Comparison of ENCODE assay signal across 8 cellular contexts in genomic region chr4:88320174-88320779, GRCh38. TPM values are rescaled to one million over a fixed set of nuclear protein-coding genes. Genes with fewer than 3 reads are reported as not detected.
DNase-seq lines count a peak whose midpoint lies in the region; ATAC-seq, FAIRE-seq and TF ChIP-seq lines count a peak whose summit lies in the region.

No MANE protein-coding gene starts in this region.

- no peaks in the 10 kb centered on the region for H3K36me3 ChIP-seq in HUES64 (ENCODE audit: insufficient read depth, low read length)
- no peaks in the 10 kb centered on the region for H3K36me3 ChIP-seq in fibroblast of lung (ENCODE audit: control insufficient read depth, insufficient read depth, low read length)
- no peaks in the 10 kb centered on the region for H3K36me3 ChIP-seq in effector memory CD4-positive, alpha-beta T cell (ENCODE audit: control insufficient read depth, insufficient read depth, low read length)

- H3K9me3 ChIP-seq in HUES64 (ENCODE audit: insufficient read depth, low read depth, low read length) (no peaks in the 10 kb centered on the region), fibroblast of lung (ENCODE audit: control insufficient read depth, insufficient read depth, low read depth, low read length) (no peaks in the 10 kb centered on the region)
- H3K9me3 ChIP-seq in effector memory CD4-positive, alpha-beta T cell (ENCODE audit: control insufficient read depth, low read length) = no peaks in the 10 kb centered on the region

- TF ChIP-seq CTCF in GM12865 (IDR thresholded peaks at IDR 0.05; ENCODE audit: insufficient read depth, low read depth, low read length, missing control alignments) = no peak
- no peak for TF ChIP-seq CTCF in fibroblast of lung (conservative IDR thresholded peaks at IDR 0.05 in 1 of 2, IDR thresholded peaks at IDR 0.05 in 1 of 2; ENCODE audit: low read depth in 1 of 2, low read length in 2 of 2)

- H3K79me2 ChIP-seq in fibroblast of lung (ENCODE audit: control insufficient read depth, insufficient read depth, low read length) = no peaks in the 10 kb centered on the region

- H4K20me1 ChIP-seq in fibroblast of lung (ENCODE audit: control insufficient read depth, extremely low read depth, insufficient read depth, low read length) = no peaks in the 10 kb centered on the region

- H3K9ac ChIP-seq in HUES64 (ENCODE audit: low read depth, low read length) (0 out of 2 replicates have a peak overlapping the region, but pooled peaks have one; percentile 5), fibroblast of lung (ENCODE audit: insufficient read depth, low read length) (no peak overlapping the region)

- ATAC-seq in GM21529 (IDR thresholded peaks at IDR 0.05; ENCODE audit: unreplicated experiment) (peak; percentile 50), left lobe of liver (no peak)

- no peak overlapping the region for H2AFZ ChIP-seq in fibroblast of lung (ENCODE audit: low read length)

- peak overlapping the region; percentile 56 for H3K4me3 ChIP-seq in GM12865 (ENCODE audit: low read depth, low read length)
- peak overlapping the region; percentile 17; the same call in 1 of the 2 replicates for H3K4me3 ChIP-seq in HUES64 (ENCODE audit: low read length)
- H3K4me3 ChIP-seq in fibroblast of lung (replicated peaks in 1 of 4; ENCODE audit: control extremely low read depth in 1 of 4, insufficient read depth in 1 of 4, low read depth in 3 of 4, low read length in 4 of 4) = no peak overlapping the region
- H3K4me3 ChIP-seq in effector memory CD4-positive, alpha-beta T cell (ENCODE audit: insufficient read depth, low read depth, low read length, poor library complexity, severe bottlenecking) = no peak overlapping the region

- WGBS in HUES64 = no CpG with 5 or more reads among the region's 1 CpG

- H3K4me2 ChIP-seq in fibroblast of lung (ENCODE audit: extremely low read depth, insufficient read depth, low read length) = no peak overlapping the region

- H3K4me1 ChIP-seq in HUES64 (ENCODE audit: insufficient read depth, low read length) (peaks cover 17% of the 10 kb centered on the region), fibroblast of lung (ENCODE audit: control insufficient read depth, extremely low read depth, insufficient read depth, low read length) (no peaks in the 10 kb centered on the region)
- peaks cover 4% of the 10 kb centered on the region for H3K4me1 ChIP-seq in effector memory CD4-positive, alpha-beta T cell (ENCODE audit: control insufficient read depth, insufficient read depth, low read length, poor library complexity, severe bottlenecking)

- peak overlapping the region; percentile 76 for H3K27ac ChIP-seq in HUES64 (ENCODE audit: low read depth, low read length)
- no peak overlapping the region for H3K27ac ChIP-seq in fibroblast of lung (ENCODE audit: insufficient read depth, low read length)
- H3K27ac ChIP-seq in effector memory CD4-positive, alpha-beta T cell (ENCODE audit: insufficient read depth, low read length, poor library complexity, severe bottlenecking) = no peak overlapping the region

- no peak for FAIRE-seq in frontal cortex (lab: Jason Lieb, UNC)

- H3K27me3 ChIP-seq in HUES64 (ENCODE audit: insufficient read depth, low read length) = no peaks in the 10 kb centered on the region
- H3K27me3 ChIP-seq in fibroblast of lung (ENCODE audit: control insufficient read depth, insufficient read depth, low read length) = no peaks in the 10 kb centered on the region
- H3K27me3 ChIP-seq in effector memory CD4-positive, alpha-beta T cell (replicated peaks; ENCODE audit: control insufficient read depth, insufficient read depth, low read length, poor library complexity, severe bottlenecking) = no peaks in the 10 kb centered on the region

- DNase-seq in GM12865 (ENCODE audit: low read depth) (peak; percentile 58), fibroblast of lung (ENCODE audit: low read depth in 2 of 2) (peak; percentile 1 to 40), NCI-H748 treated with DMSO at 0.1 percent for 48 hours (lab: John Stamatoyannopoulos, UW) (no peak), frontal cortex (ENCODE audit: low spot score in 2 of 2) (no peak), left lobe of liver (ENCODE audit: low spot score) (no peak)
- DNase-seq in effector memory CD4-positive, alpha-beta T cell = no peak

RNA-seq across cellular contexts. Expression of gene PPM1K, which starts 35.9 kb away (rescaled TPM):
- 3.5 TPM for polyA plus RNA-seq in HUES64 (2013, experiment 1 of 2)
- polyA plus RNA-seq in HUES64 (2013, experiment 2 of 2) = 4.3 TPM
- total RNA-seq in fibroblast of lung = 10.0 and 18.0 TPM in 2 replicates
- 8.1 and 14.4 TPM in 2 replicates for polyA plus RNA-seq in fibroblast of lung
- polyA plus RNA-seq in fibroblast of lung (2012) = 4.1 and 6.5 TPM in 2 replicates
- 10.7 and 35.0 TPM in 2 replicates for polyA minus RNA-seq in fibroblast of lung (ENCODE audit: low replicate concordance)
- total RNA-seq in frontal cortex = 117 TPM
- 14.2 TPM for total RNA-seq in left lobe of liver

RNA-seq across cellular contexts. Expression of gene HERC6, which starts 58.4 kb away (rescaled TPM):
- polyA plus RNA-seq in HUES64 (2013, experiment 1 of 2) = 2.1 TPM
- 3.9 TPM for polyA plus RNA-seq in HUES64 (2013, experiment 2 of 2)
- 8.5 and 12.9 TPM in 2 replicates for total RNA-seq in fibroblast of lung
- 4.1 and 6.3 TPM in 2 replicates for polyA plus RNA-seq in fibroblast of lung
- polyA plus RNA-seq in fibroblast of lung (2012) = 4.7 and 5.3 TPM in 2 replicates
- polyA minus RNA-seq in fibroblast of lung (ENCODE audit: low replicate concordance) = 20.0 and 20.9 TPM in 2 replicates
- 3.7 TPM for total RNA-seq in frontal cortex
- total RNA-seq in left lobe of liver = 3.0 TPM

Comparison
In these comparisons a context has a peak if more than half of its experiments do, and no peak if none do; other contexts are left out.
1. DNase-seq: peak in GM12865 (single experiment) and fibroblast of lung (2 of 2); none in NCI-H748 treated with DMSO at 0.1 percent for 48 hours (single experiment), frontal cortex (0 of 2), left lobe of liver (single experiment) and effector memory CD4-positive, alpha-beta T cell (0 of 3).
2. H3K4me3 ChIP-seq: peak in GM12865 (single experiment) and HUES64 (single experiment); none in fibroblast of lung (0 of 4) and effector memory CD4-positive, alpha-beta T cell (single experiment).